Comparison of ENCODE assay signal across 1 cellular context in the genomic region with DNA sequence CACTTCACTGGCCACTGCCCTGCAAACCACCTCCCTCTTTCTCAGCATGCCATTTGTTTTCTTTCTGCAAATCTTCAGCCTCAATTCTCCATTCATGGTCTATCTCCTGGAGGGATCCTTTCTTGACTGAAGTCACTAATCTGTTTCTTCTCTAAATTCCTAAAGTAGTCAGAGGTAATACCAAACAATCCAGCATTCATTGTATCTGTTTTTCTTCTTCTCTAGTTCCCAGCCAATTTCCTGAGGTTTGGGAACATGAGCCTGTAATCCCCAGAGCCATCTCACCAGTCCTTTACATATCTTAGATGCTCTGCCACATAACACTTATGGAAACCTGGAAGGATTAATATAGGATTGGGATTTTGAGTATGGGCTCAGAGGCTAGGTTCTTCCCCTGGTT.
TF ChIP-seq lines count a peak whose summit lies in the region.

No MANE protein-coding gene starts in this region.

TF ChIP-seq in GM23338, 12 proteins besides CTCF, POLR2A, EP300 and RAD21 (continued from another document):
- TF ChIP-seq ZNF462 (CRISPR knock-in tag; IDR thresholded peaks at IDR 0.05) (no peak), POLR2AphosphoS5 (IDR thresholded peaks at IDR 0.05; ENCODE audit: low read depth) (no peak), STAT1 (IDR thresholded peaks at IDR 0.05; ENCODE audit: unreplicated experiment) (no peak), NANOG (IDR thresholded peaks at IDR 0.05; ENCODE audit: borderline replicate concordance) (no peak)
- TF ChIP-seq, protein P1, sequence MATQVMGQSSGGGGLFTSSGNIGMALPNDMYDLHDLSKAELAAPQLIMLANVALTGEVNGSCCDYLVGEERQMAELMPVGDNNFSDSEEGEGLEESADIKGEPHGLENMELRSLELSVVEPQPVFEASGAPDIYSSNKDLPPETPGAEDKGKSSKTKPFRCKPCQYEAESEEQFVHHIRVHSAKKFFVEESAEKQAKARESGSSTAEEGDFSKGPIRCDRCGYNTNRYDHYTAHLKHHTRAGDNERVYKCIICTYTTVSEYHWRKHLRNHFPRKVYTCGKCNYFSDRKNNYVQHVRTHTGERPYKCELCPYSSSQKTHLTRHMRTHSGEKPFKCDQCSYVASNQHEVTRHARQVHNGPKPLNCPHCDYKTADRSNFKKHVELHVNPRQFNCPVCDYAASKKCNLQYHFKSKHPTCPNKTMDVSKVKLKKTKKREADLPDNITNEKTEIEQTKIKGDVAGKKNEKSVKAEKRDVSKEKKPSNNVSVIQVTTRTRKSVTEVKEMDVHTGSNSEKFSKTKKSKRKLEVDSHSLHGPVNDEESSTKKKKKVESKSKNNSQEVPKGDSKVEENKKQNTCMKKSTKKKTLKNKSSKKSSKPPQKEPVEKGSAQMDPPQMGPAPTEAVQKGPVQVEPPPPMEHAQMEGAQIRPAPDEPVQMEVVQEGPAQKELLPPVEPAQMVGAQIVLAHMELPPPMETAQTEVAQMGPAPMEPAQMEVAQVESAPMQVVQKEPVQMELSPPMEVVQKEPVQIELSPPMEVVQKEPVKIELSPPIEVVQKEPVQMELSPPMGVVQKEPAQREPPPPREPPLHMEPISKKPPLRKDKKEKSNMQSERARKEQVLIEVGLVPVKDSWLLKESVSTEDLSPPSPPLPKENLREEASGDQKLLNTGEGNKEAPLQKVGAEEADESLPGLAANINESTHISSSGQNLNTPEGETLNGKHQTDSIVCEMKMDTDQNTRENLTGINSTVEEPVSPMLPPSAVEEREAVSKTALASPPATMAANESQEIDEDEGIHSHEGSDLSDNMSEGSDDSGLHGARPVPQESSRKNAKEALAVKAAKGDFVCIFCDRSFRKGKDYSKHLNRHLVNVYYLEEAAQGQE (IDR thresholded peaks at IDR 0.05; ENCODE audit: unreplicated experiment): no peak
- TF ChIP-seq, protein P2, sequence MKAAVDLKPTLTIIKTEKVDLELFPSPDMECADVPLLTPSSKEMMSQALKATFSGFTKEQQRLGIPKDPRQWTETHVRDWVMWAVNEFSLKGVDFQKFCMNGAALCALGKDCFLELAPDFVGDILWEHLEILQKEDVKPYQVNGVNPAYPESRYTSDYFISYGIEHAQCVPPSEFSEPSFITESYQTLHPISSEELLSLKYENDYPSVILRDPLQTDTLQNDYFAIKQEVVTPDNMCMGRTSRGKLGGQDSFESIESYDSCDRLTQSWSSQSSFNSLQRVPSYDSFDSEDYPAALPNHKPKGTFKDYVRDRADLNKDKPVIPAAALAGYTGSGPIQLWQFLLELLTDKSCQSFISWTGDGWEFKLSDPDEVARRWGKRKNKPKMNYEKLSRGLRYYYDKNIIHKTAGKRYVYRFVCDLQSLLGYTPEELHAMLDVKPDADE (IDR thresholded peaks at IDR 0.05): no peak
